Comparison of ENCODE assay signal across 19 cellular contexts in the genomic region with DNA sequence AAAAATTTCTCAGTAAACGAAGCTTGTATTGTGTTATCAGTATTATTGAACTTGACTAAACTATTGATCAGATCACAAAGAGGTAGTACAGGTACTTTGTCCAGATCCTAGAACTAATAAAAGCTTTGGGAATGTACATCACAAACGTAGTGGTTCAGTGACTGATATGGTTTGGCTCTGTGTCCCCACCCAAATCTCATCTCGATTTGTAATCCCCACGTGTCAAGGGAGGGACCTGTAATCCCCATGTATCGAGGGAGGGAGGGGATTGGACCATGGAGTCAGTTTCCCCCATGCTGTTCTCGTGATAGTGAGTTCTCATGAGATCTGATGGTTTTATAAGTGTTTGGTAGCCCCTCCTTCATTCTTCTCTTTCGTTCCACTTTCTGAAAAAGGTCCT.
DNase-seq lines count a peak whose midpoint lies in the region; ATAC-seq and TF ChIP-seq lines count a peak whose summit lies in the region.
"Had no signal": no experiment of that assay in that cellular context is flagged by ENCODE, and none has a peak within 500 bp of the region (broad histone marks: within the 10 kb centered on the region; RNA-seq: fewer than 3 reads in every experiment).

No MANE protein-coding gene starts in this region.

- no peak overlapping the region for H3K27ac Mint-ChIP-seq in MCF 10A (ENCODE audit: low read depth, unreplicated experiment)
- peak overlapping the region; percentile 35 for H3K27ac Mint-ChIP-seq in stimulated activated effector memory CD8-positive, alpha-beta T cell treated with anti-CD3 and anti-CD28 coated beads, Interleukin-12 subunit alpha, Interleukin-12 subunit beta, amount 100 ng/mL, for 72 hours
- H3K27ac Mint-ChIP-seq in neural progenitor cell, result no peak overlapping the region
- H3K27ac Mint-ChIP-seq: activated CD8-positive, alpha-beta memory T cell treated with anti-CD3 and anti-CD28 coated beads, Interleukin-2, amount 10 ng/mL, durations not matched to agents 7 days and 5 days had no signal

- WGBS in mammary epithelial cell (ENCODE audit: low coverage, missing lambda C conversion rate), result 93% methylated on average over 7 of the region's 7 CpGs
- WGBS in esophagus squamous epithelium, 2 donors, result 81 to 88% methylated on average over 7 of the region's 7 CpGs

- H3K4me1 ChIP-seq in mammary epithelial cell (ENCODE audit: insufficient read depth, low read length), result peaks cover 31% of the 10 kb centered on the region
- H3K4me1 ChIP-seq in Panc1 (ENCODE audit: control insufficient read depth, insufficient read depth, low read length), result peaks cover 17% of the 10 kb centered on the region
- peaks cover 5 to 46% (median 16%) of the 10 kb centered on the region in 3 donors for H3K4me1 ChIP-seq in esophagus squamous epithelium
- H3K4me1 ChIP-seq in colonic mucosa, result no peaks in the 10 kb centered on the region
- peaks cover 10% of the 10 kb centered on the region for H3K4me1 ChIP-seq in neural progenitor cell

- ATAC-seq in Panc1, result no peak
- no peak for ATAC-seq in stimulated activated effector memory CD8-positive, alpha-beta T cell treated with anti-CD3 and anti-CD28 coated beads, Interleukin-12 subunit alpha, Interleukin-12 subunit beta, amount 100 ng/mL, for 72 hours
- ATAC-seq: activated CD8-positive, alpha-beta memory T cell treated with anti-CD3 and anti-CD28 coated beads, Interleukin-2, amount 10 ng/mL, durations not matched to agents 7 days and 5 days had no signal

- TF ChIP-seq POLR2A in esophagus squamous epithelium (IDR thresholded peaks at IDR 0.05), result no peak

- POLR2A ChIA-PET in MCF 10A (lab: Yijun Ruan, JAX), result interaction anchor here (3.4 to 7.1 kb wide), 5 partner anchors 14 to 102 kb away, joined by 24 to 105 read pairs (median 49); partner anchors contain the start of gene ARRDC3
- POLR2A ChIA-PET in Panc1 (lab: Charles Lee), result interaction anchor here (0.7 kb wide), 1 partner anchor 98 kb away, joined by 7 read pairs; no protein-coding TSS in a partner anchor

- no peaks in the 10 kb centered on the region for H4K20me1 ChIP-seq in mammary epithelial cell (ENCODE audit: insufficient read depth, low read length)
- H4K20me1 ChIP-seq in neural progenitor cell (ENCODE audit: low read depth), result no peaks in the 10 kb centered on the region

- no peaks in the 10 kb centered on the region for H3K27me3 ChIP-seq in mammary epithelial cell (ENCODE audit: insufficient read depth, low read length)
- H3K27me3 ChIP-seq in Panc1 (ENCODE audit: control insufficient read depth, insufficient read depth, low read length), result no peaks in the 10 kb centered on the region
- no peaks in the 10 kb centered on the region for H3K27me3 ChIP-seq in esophagus squamous epithelium
- H3K27me3 ChIP-seq in colonic mucosa, result no peaks in the 10 kb centered on the region
- H3K27me3 ChIP-seq in neural progenitor cell, result peaks cover 13% of the 10 kb centered on the region
- H3K27me3 ChIP-seq: suprapubic skin had no signal

- H3K79me2 ChIP-seq in mammary epithelial cell (ENCODE audit: insufficient read depth, low read length), result no peaks in the 10 kb centered on the region
- H3K79me2 ChIP-seq in neural progenitor cell (ENCODE audit: low read depth), result no peaks in the 10 kb centered on the region
- H3K79me2 ChIP-seq: parathyroid adenoma had no signal

- H3K9me3 Mint-ChIP-seq in MCF 10A (ENCODE audit: unreplicated experiment) (peaks cover 9% of the 10 kb centered on the region), neural progenitor cell (peaks cover 18% of the 10 kb centered on the region)
- peaks cover 10% of the 10 kb centered on the region for H3K9me3 Mint-ChIP-seq in stimulated activated effector memory CD8-positive, alpha-beta T cell treated with anti-CD3 and anti-CD28 coated beads, Interleukin-12 subunit alpha, Interleukin-12 subunit beta, amount 100 ng/mL, for 72 hours

- H3K9ac ChIP-seq in mammary epithelial cell (ENCODE audit: insufficient read depth, low read length) (no peak overlapping the region), colonic mucosa (ENCODE audit: low read depth in 2 of 2, low read length in 2 of 2) (no peak overlapping the region), neural progenitor cell (no peak overlapping the region)
- H3K9ac ChIP-seq: KMS-11, parathyroid adenoma had no signal

- H3K27me3 Mint-ChIP-seq in MCF 10A (ENCODE audit: insufficient read depth, unreplicated experiment), result no peaks in the 10 kb centered on the region
- H3K27me3 Mint-ChIP-seq in neural progenitor cell (ENCODE audit: insufficient read depth, low read depth), result peaks cover 12% of the 10 kb centered on the region
- H3K27me3 Mint-ChIP-seq: activated CD8-positive, alpha-beta memory T cell treated with anti-CD3 and anti-CD28 coated beads, Interleukin-2, amount 10 ng/mL, durations not matched to agents 7 days and 5 days had no signal

- peak overlapping the region; percentile 98 for H3K27ac ChIP-seq in mammary epithelial cell (ENCODE audit: insufficient read depth, low read depth, low read length)
- H3K27ac ChIP-seq in Panc1 (ENCODE audit: low read length), result peak overlapping the region; percentile 98
- peak overlapping the region in 3 of 4 donors; percentile 82 to 90 (median 85) for H3K27ac ChIP-seq in esophagus squamous epithelium
- no peak overlapping the region for H3K27ac ChIP-seq in colonic mucosa
- no peak overlapping the region for H3K27ac ChIP-seq in neural progenitor cell
- H3K27ac ChIP-seq: KMS-11 had no signal

- CTCF ChIA-PET in mammary epithelial cell (lab: Charles Lee; ENCODE audit: low non-redundant PET), result no interaction called here
- CTCF ChIA-PET in MCF 10A (lab: Yijun Ruan, JAX), result interaction anchor here (0.8 to 1.3 kb wide), 4 partner anchors 10 to 23 kb away, joined by 3 to 5 read pairs (median 3); no protein-coding TSS in a partner anchor
- CTCF ChIA-PET in Panc1 (lab: Charles Lee), result interaction anchor here (0.6 kb wide), 1 partner anchor 60 kb away, joined by 3 read pairs; no protein-coding TSS in a partner anchor

- no peak overlapping the region for H2AFZ ChIP-seq in mammary epithelial cell (ENCODE audit: low read depth, low read length)
- no peak overlapping the region for H2AFZ ChIP-seq in neural progenitor cell (replicated peaks)

- no peaks in the 10 kb centered on the region for H3K36me3 ChIP-seq in mammary epithelial cell (ENCODE audit: insufficient read depth, low read length)
- no peaks in the 10 kb centered on the region for H3K36me3 ChIP-seq in Panc1 (ENCODE audit: control insufficient read depth, insufficient read depth, low read length)
- no peaks in the 10 kb centered on the region for H3K36me3 ChIP-seq in esophagus squamous epithelium
- no peaks in the 10 kb centered on the region for H3K36me3 ChIP-seq in colonic mucosa
- no peaks in the 10 kb centered on the region for H3K36me3 ChIP-seq in neural progenitor cell
- H3K36me3 ChIP-seq: suprapubic skin had no signal

- H3K4me2 ChIP-seq in mammary epithelial cell (ENCODE audit: insufficient read depth, low read depth, low read length), result no peak overlapping the region
- H3K4me2 ChIP-seq in neural progenitor cell, result no peak overlapping the region
- H3K4me2 ChIP-seq: KMS-11 had no signal

- DNase-seq in mammary epithelial cell, result no peak
- no peak for DNase-seq in MCF 10A (ENCODE audit: unreplicated experiment)
- DNase-seq in Panc1 (ENCODE audit: low read depth, low spot score), result no peak
- no peak for DNase-seq in esophagus squamous epithelium (lab: John Stamatoyannopoulos, UW)
- no peak for DNase-seq in stimulated activated effector memory CD8-positive, alpha-beta T cell treated with anti-CD3 and anti-CD28 coated beads, Interleukin-12 subunit alpha, Interleukin-12 subunit beta, amount 100 ng/mL, for 72 hours (ENCODE audit: low spot score in 2 of 2)
- DNase-seq in LoVo (ENCODE audit: low spot score), result no peak
- no peak for DNase-seq in colonic mucosa
- no peak for DNase-seq in neural progenitor cell (ENCODE audit: low spot score)
- DNase-seq: activated CD4-positive, alpha-beta T cell treated with anti-CD3 and anti-CD28 coated beads for 48 hours; activated CD8-positive, alpha-beta memory T cell treated with anti-CD3 and anti-CD28 coated beads, Interleukin-2, amount 10 ng/mL, durations not matched to agents 7 days and 5 days; cerebellar nuclear complex; NCI-H1436 treated with DMSO at 0.1 percent for 48 hours; NCI-H2107; NCI-H748 treated with DMSO at 0.1 percent for 48 hours; stimulated activated CD4-positive, alpha-beta T cell treated with anti-CD3 and anti-CD28 coated beads, Interleukin-4, amount 100 ng/mL, for 1 hour had no signal

- in situ Hi-C loops in mammary epithelial cell (cut with MboI; ENCODE audit: low sequenced_read_pairs in 2 of 2), result loop anchor here in 1 of 2 donors (10.0 kb wide), 1 partner anchor 117 kb away; no protein-coding TSS in a partner anchor
- in situ Hi-C loops in Panc1 (cut with HindIII; ENCODE audit: low pct_unique_long_range_greater_than_20kb, low sequenced_read_pairs), result no loop called here

- intact Hi-C loops in mammary epithelial cell (cut with micrococcal nuclease), result loop anchor here (5.0 kb wide), 2 partner anchors 55 to 120 kb away; no protein-coding TSS in a partner anchor
- intact Hi-C loops in MCF 10A (cut with micrococcal nuclease), result no loop called here
- intact Hi-C loops in Panc1 (cut with micrococcal nuclease; ENCODE audit: unreplicated experiment), result no loop called here
- intact Hi-C loops in esophagus squamous epithelium (cut with DNase I), result no loop called here
- intact Hi-C loops in colonic mucosa (cut with DNase I), result no loop called here

- H3K4me3 ChIP-seq in mammary epithelial cell (replicated peaks in 1 of 3; ENCODE audit: insufficient read depth in 1 of 3, low read depth in 2 of 3, low read length in 3 of 3) (no peak overlapping the region), Panc1 (ENCODE audit: low read depth in 2 of 2, low read length in 2 of 2) (no peak overlapping the region), esophagus squamous epithelium (no peak overlapping the region), colonic mucosa (no peak overlapping the region), neural progenitor cell (no peak overlapping the region)
- H3K4me3 ChIP-seq: suprapubic skin had no signal

- H3F3A ChIP-seq in neural progenitor cell (ENCODE audit: low read depth), result peaks cover 25% of the 10 kb centered on the region

- H3K9me3 ChIP-seq in mammary epithelial cell (replicated peaks; ENCODE audit: insufficient read depth, low read length) (no peaks in the 10 kb centered on the region), Panc1 (ENCODE audit: control insufficient read depth, insufficient read depth, low read depth, low read length) (peaks cover 16% of the 10 kb centered on the region; the same call in 1 of the 2 replicates), esophagus squamous epithelium (no peaks in the 10 kb centered on the region), colonic mucosa (no peaks in the 10 kb centered on the region), neural progenitor cell (ENCODE audit: low read depth) (no peaks in the 10 kb centered on the region)
- H3K9me3 ChIP-seq: suprapubic skin had no signal

- peaks cover 19% of the 10 kb centered on the region for H3K4me1 Mint-ChIP-seq in MCF 10A (ENCODE audit: insufficient read depth, unreplicated experiment)
- peaks cover 55% of the 10 kb centered on the region for H3K4me1 Mint-ChIP-seq in stimulated activated effector memory CD8-positive, alpha-beta T cell treated with anti-CD3 and anti-CD28 coated beads, Interleukin-12 subunit alpha, Interleukin-12 subunit beta, amount 100 ng/mL, for 72 hours
- H3K4me1 Mint-ChIP-seq in neural progenitor cell, result peaks cover 26% of the 10 kb centered on the region

- H3K4me3 Mint-ChIP-seq in MCF 10A (ENCODE audit: unreplicated experiment) (no peak overlapping the region), neural progenitor cell (no peak overlapping the region)
- no peak overlapping the region for H3K4me3 Mint-ChIP-seq in stimulated activated effector memory CD8-positive, alpha-beta T cell treated with anti-CD3 and anti-CD28 coated beads, Interleukin-12 subunit alpha, Interleukin-12 subunit beta, amount 100 ng/mL, for 72 hours
- H3K4me3 Mint-ChIP-seq: activated CD8-positive, alpha-beta memory T cell treated with anti-CD3 and anti-CD28 coated beads, Interleukin-2, amount 10 ng/mL, durations not matched to agents 7 days and 5 days; T-helper 2 cell treated with Interferon-gamma antibody and Interleukin-4, amounts not matched to agents 5 μg/mL and 100 μg/mL, for 36 hours had no signal

- TF ChIP-seq CTCF in mammary epithelial cell (conservative IDR thresholded peaks at IDR 0.05 in 1 of 2, IDR thresholded peaks at IDR 0.05 in 1 of 2; ENCODE audit: extremely low read depth in 1 of 2, insufficient read depth in 1 of 2, low read depth in 1 of 2, low read length in 2 of 2) (no peak), MCF 10A (IDR thresholded peaks at IDR 0.05; ENCODE audit: unreplicated experiment) (no peak), Panc1 (IDR thresholded peaks at IDR 0.05) (no peak), esophagus squamous epithelium (IDR thresholded peaks at IDR 0.05) (no peak), colonic mucosa (IDR thresholded peaks at IDR 0.05) (no peak), neural progenitor cell (IDR thresholded peaks at IDR 0.05) (no peak)

- dilution Hi-C loops in mammary epithelial cell (cut with HindIII; ENCODE audit: low sequenced_read_pairs), result loop anchor here (5.0 kb wide), 1 partner anchor 100 kb away; the partner anchor contains the start of gene ARRDC3

- H3K36me3 Mint-ChIP-seq in MCF 10A (ENCODE audit: insufficient read depth, unreplicated experiment) (no peaks in the 10 kb centered on the region), neural progenitor cell (peaks cover 3% of the 10 kb centered on the region)
- peaks cover 16% of the 10 kb centered on the region for H3K36me3 Mint-ChIP-seq in stimulated activated effector memory CD8-positive, alpha-beta T cell treated with anti-CD3 and anti-CD28 coated beads, Interleukin-12 subunit alpha, Interleukin-12 subunit beta, amount 100 ng/mL, for 72 hours

- BruUV-seq in mammary epithelial cell (replicated peaks; lab: Mats Ljungman, UMichigan) (no TSS peak), MCF 10A (replicated peaks; lab: Mats Ljungman, UMichigan) (no TSS peak), Panc1 (replicated peaks; lab: Mats Ljungman, UMichigan) (no TSS peak)

Comparison
In these comparisons a context has a peak if more than half of its experiments do, and no peak if none do; other contexts are left out.
1. H3K27ac ChIP-seq: peak in mammary epithelial cell (single experiment), Panc1 (single experiment) and esophagus squamous epithelium (3 of 4); none in colonic mucosa (single experiment) and neural progenitor cell (single experiment).